Comparison of ENCODE assay signal across 22 cellular contexts in the genomic region with DNA sequence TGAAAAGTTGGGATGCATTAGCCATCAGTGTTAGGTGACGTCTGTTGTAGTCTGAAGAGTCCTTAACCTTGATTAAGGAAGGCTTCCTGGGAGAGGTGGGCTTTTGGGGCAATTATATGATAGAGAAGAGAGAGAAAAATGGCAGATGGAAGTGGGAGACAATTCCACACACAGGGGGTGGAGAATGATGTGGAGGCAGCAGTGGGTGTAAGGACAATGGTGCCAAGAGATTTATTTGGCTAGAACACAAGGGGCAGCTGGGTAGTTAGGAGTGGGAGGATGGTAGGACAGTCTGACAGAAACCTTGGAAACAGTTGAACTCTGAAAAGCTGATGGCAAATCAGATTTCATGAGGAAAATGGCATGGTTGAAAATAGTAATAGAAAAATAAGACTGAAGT.
"Had no signal": no experiment of that assay in that cellular context is flagged by ENCODE, and none has a peak within 500 bp of the region (broad histone marks: within the 10 kb centered on the region; RNA-seq: fewer than 3 reads in every experiment).

No MANE protein-coding gene starts in this region.

- H3K4me1 ChIP-seq: testis had no signal

- DNase-seq: activated CD4-positive, alpha-beta T cell treated with anti-CD3 and anti-CD28 coated beads for 1 hour; activated CD4-positive, alpha-beta T cell treated with anti-CD3 and anti-CD28 coated beads, Interleukin-2, amount 50 U/mL, for 1 hour; activated CD8-positive, alpha-beta T cell treated with anti-CD3 and anti-CD28 coated beads, Interleukin-2, amount 10 ng/mL, durations not matched to agents 7 days and 5 days; activated gamma-delta T cell; amniotic stem cell; cortex of kidney; foreskin keratinocyte; left ventricle myocardium superior; nephron progenitor cell; nucleus accumbens; posterior cingulate gyrus; sigmoid colon; stimulated activated CD4-positive, alpha-beta T cell treated with anti-CD3 and anti-CD28 coated beads, Interleukin-2, amount 100 ng/mL, for 48 hours; stimulated activated CD8-positive, alpha-beta memory T cell treated with anti-CD3 and anti-CD28 coated beads, Interleukin-4, amount 100 ng/mL, for 48 hours; stimulated activated naive B cell treated with anti-CD40 and anti-IgM and Interleukin-4, amounts not matched to agents 10 μg/mL and 1 μg/mL and 100 μg/mL, for 72 hours; T-helper 1 cell; testis; trophoblast cell had no signal

- ATAC-seq: activated CD8-positive, alpha-beta T cell treated with anti-CD3 and anti-CD28 coated beads, Interleukin-2, amount 10 ng/mL, durations not matched to agents 7 days and 5 days; activated naive CD4-positive, alpha-beta T cell treated with anti-CD3 and anti-CD28 coated beads, Interleukin-2, amount 50 U/mL, for 72 hours; foreskin keratinocyte; stimulated activated naive B cell treated with anti-CD40 and anti-IgM and Interleukin-4, amounts not matched to agents 10 μg/mL and 1 μg/mL and 100 μg/mL, for 72 hours had no signal

- H3K4me3 ChIP-seq: cardiac muscle cell, sigmoid colon, smooth muscle cell, testis had no signal

- H3K4me3 Mint-ChIP-seq: activated CD8-positive, alpha-beta T cell treated with anti-CD3 and anti-CD28 coated beads, Interleukin-2, amount 10 ng/mL, durations not matched to agents 7 days and 5 days; activated T-helper 1 cell treated with anti-CD3 and anti-CD28 coated beads, Interleukin-12 subunit alpha, Interleukin-12 subunit beta, Interleukin-2, Interleukin-4 antibody, amounts not matched to agents 30 ng/mL and 10 ng/mL and 1 ng/mL, durations not matched to agents 14 hours and 24 hours and 36 hours; nephron progenitor cell; stimulated activated naive B cell treated with anti-CD40 and anti-IgM and Interleukin-4, amounts not matched to agents 10 μg/mL and 1 μg/mL and 100 μg/mL, for 72 hours had no signal

- H3K9me3 ChIP-seq: sigmoid colon, testis had no signal

- H3K27ac Mint-ChIP-seq: activated CD8-positive, alpha-beta T cell treated with anti-CD3 and anti-CD28 coated beads, Interleukin-2, amount 10 ng/mL, durations not matched to agents 7 days and 5 days; activated T-helper 1 cell treated with anti-CD3 and anti-CD28 coated beads, Interleukin-12 subunit alpha, Interleukin-12 subunit beta, Interleukin-2, Interleukin-4 antibody, amounts not matched to agents 30 ng/mL and 10 ng/mL and 1 ng/mL, durations not matched to agents 14 hours and 24 hours and 36 hours; nephron progenitor cell; stimulated activated naive B cell treated with anti-CD40 and anti-IgM and Interleukin-4, amounts not matched to agents 10 μg/mL and 1 μg/mL and 100 μg/mL, for 72 hours had no signal

- H3K27ac ChIP-seq: cardiac muscle cell, foreskin keratinocyte, sigmoid colon, testis had no signal

- H3K27me3 ChIP-seq: cardiac muscle cell, foreskin keratinocyte, sigmoid colon, testis had no signal

- H3K27me3 Mint-ChIP-seq: stimulated activated naive B cell treated with anti-CD40 and anti-IgM and Interleukin-4, amounts not matched to agents 10 μg/mL and 1 μg/mL and 100 μg/mL, for 72 hours had no signal

- H3K4me2 ChIP-seq: smooth muscle cell had no signal

- H3K9me3 Mint-ChIP-seq: activated naive CD4-positive, alpha-beta T cell treated with anti-CD3 and anti-CD28 coated beads, Interleukin-2, amount 50 U/mL, for 72 hours; activated T-helper 1 cell treated with anti-CD3 and anti-CD28 coated beads, Interleukin-12 subunit alpha, Interleukin-12 subunit beta, Interleukin-2, Interleukin-4 antibody, amounts not matched to agents 30 ng/mL and 10 ng/mL and 1 ng/mL, durations not matched to agents 14 hours and 24 hours and 36 hours; nephron progenitor cell; stimulated activated naive B cell treated with anti-CD40 and anti-IgM and Interleukin-4, amounts not matched to agents 10 μg/mL and 1 μg/mL and 100 μg/mL, for 72 hours had no signal
